In genomic region chr10:72709041-72709440, GRCh38 we compare ENCODE assay signal across 14 cellular contexts. TPM values are rescaled to one million over a fixed set of nuclear protein-coding genes. Genes with fewer than 3 reads are reported as not detected.
DNase-seq lines count a peak whose midpoint lies in the region; ATAC-seq, FAIRE-seq and TF ChIP-seq lines count a peak whose summit lies in the region.
"Had no signal": no experiment of that assay in that cellular context is flagged by ENCODE, and none has a peak within 500 bp of the region (broad histone marks: within the 10 kb centered on the region; RNA-seq: fewer than 3 reads in every experiment).

No MANE protein-coding gene starts in this region.

- H3K27me3 ChIP-seq in HCT116 (ENCODE audit: insufficient read depth, low read length) (no peaks in the 10 kb centered on the region), astrocyte (ENCODE audit: insufficient read depth, low read length) (no peaks in the 10 kb centered on the region)
- H3K27me3 ChIP-seq: testis had no signal

- H2AFZ ChIP-seq in HCT116 (ENCODE audit: low read depth, low read length, poor library complexity, severe bottlenecking) = no peak overlapping the region
- H2AFZ ChIP-seq in astrocyte (ENCODE audit: low read depth, low read length) = no peak overlapping the region

- BruUV-seq in HCT116 (replicated peaks; lab: Mats Ljungman, UMichigan) = TSS peak; percentile 33

- RAD21 ChIA-PET in HCT116 (lab: Charles Lee; ENCODE audit: low non-redundant PET in 1 of 2, low total read pairs in 2 of 2, uncharacterized antibody in 2 of 2, unreplicated experiment in 2 of 2) = no interaction called here

- H3K9me3 ChIP-seq in HCT116 (ENCODE audit: control insufficient read depth in 1 of 2, insufficient read depth in 1 of 2, low read depth in 1 of 2, low read length in 2 of 2) = no peaks in the 10 kb centered on the region
- H3K9me3 ChIP-seq in astrocyte (ENCODE audit: insufficient read depth, low read depth, low read length) = no peaks in the 10 kb centered on the region
- H3K9me3 ChIP-seq: testis had no signal

- H4K20me1 ChIP-seq in HCT116 (ENCODE audit: insufficient read depth) (peaks cover 4% of the 10 kb centered on the region; the same call in 1 of the 2 replicates), astrocyte (ENCODE audit: insufficient read depth, low read length) (peaks cover 2% of the 10 kb centered on the region)

- no peaks in the 10 kb centered on the region for H3K27me3 Mint-ChIP-seq in astrocyte (ENCODE audit: low read depth, unreplicated experiment)

- H3K4me1 ChIP-seq in HCT116 (ENCODE audit: control insufficient read depth in 1 of 2, insufficient read depth in 2 of 2, low read length in 2 of 2) = peaks cover 5 to 8% of the 10 kb centered on the region in 2 experiments; a peak in 3 of 4 replicates
- H3K4me1 ChIP-seq in astrocyte (ENCODE audit: insufficient read depth, low read length) = peaks cover 30% of the 10 kb centered on the region

- FAIRE-seq in astrocyte (lab: Jason Lieb, UNC) = no peak

- no peak overlapping the region for H3K27ac ChIP-seq in HCT116 (ENCODE audit: low read depth, low read length)
- no peak overlapping the region for H3K27ac ChIP-seq in astrocyte (ENCODE audit: low read depth, low read length)

- TF ChIP-seq RAD21 in HCT116 (IDR thresholded peaks at IDR 0.05; ENCODE audit: low read depth) = no peak

- ATAC-seq in HCT116 (no peak), sciatic nerve (peak; percentile 54), HG02798 (IDR thresholded peaks at IDR 0.05; ENCODE audit: poor library complexity, unreplicated experiment) (no peak)

- peaks cover 15% of the 10 kb centered on the region for H3K4me1 Mint-ChIP-seq in astrocyte (ENCODE audit: low read depth, unreplicated experiment)

- DNase-seq in HCT116 (ENCODE audit: low read depth, low spot score) = no peak
- DNase-seq in astrocyte (ENCODE audit: low read depth) = peak; percentile 61
- peak; percentile 16 for DNase-seq in hepatic stellate cell (ENCODE audit: low spot score)
- no peak for DNase-seq in sciatic nerve (ENCODE audit: low spot score)
- no peak for DNase-seq in activated naive CD4-positive, alpha-beta T cell treated with Interleukin-2 at 50 U/mL for 16 hours
- no peak for DNase-seq in NCI-H748 treated with DMSO at 0.1 percent for 48 hours (lab: John Stamatoyannopoulos, UW)
- DNase-seq in RPMI8226 = no peak
- DNase-seq: AML-193; effector CD8-positive, alpha-beta T cell; NCI-H1694 treated with DMSO at 0.1 percent for 48 hours; NCI-H510A; retina; testis had no signal

- intact Hi-C loops in HCT116 (cut with micrococcal nuclease) (no loop called here), sciatic nerve (cut with DNase I) (loop anchor here (10.0 kb wide), 1 partner anchor 126 kb away; no protein-coding TSS in a partner anchor)

- no peak for TF ChIP-seq POLR2A in HCT116 (IDR thresholded peaks at IDR 0.05; ENCODE audit: borderline replicate concordance, extremely low read depth, insufficient read depth, insufficient read length)

- H3K36me3 Mint-ChIP-seq in astrocyte (ENCODE audit: low read depth, unreplicated experiment) = no peaks in the 10 kb centered on the region

- no peak for TF ChIP-seq CTCF in HCT116 (IDR thresholded peaks at IDR 0.05 in 2 of 3, conservative IDR thresholded peaks at IDR 0.05 in 1 of 3; ENCODE audit: borderline replicate concordance in 1 of 3, insufficient read depth in 1 of 3, low read depth in 2 of 3, low read length in 2 of 3)
- TF ChIP-seq CTCF in astrocyte (IDR thresholded peaks at IDR 0.05; ENCODE audit: insufficient read depth, low read depth, low read length) = no peak

- no peak overlapping the region for H3K4me3 ChIP-seq in HCT116 (replicated peaks in 1 of 2; ENCODE audit: low read depth in 1 of 2, low read length in 2 of 2)
- no peak overlapping the region for H3K4me3 ChIP-seq in astrocyte (ENCODE audit: insufficient read depth, low read depth, low read length)
- H3K4me3 ChIP-seq: testis had no signal

- H3K79me2 ChIP-seq in HCT116 (ENCODE audit: insufficient read depth, low read length) (peaks cover 56% of the 10 kb centered on the region), astrocyte (ENCODE audit: insufficient read depth, low read length) (peaks cover 68% of the 10 kb centered on the region)

- POLR2A ChIA-PET in HCT116 (lab: Charles Lee) = no interaction called here

- H3K36me3 ChIP-seq in HCT116 (ENCODE audit: control insufficient read depth in 1 of 2, insufficient read depth in 2 of 2, low read length in 2 of 2) (no peaks in the 10 kb centered on the region), astrocyte (ENCODE audit: insufficient read depth, low read length) (no peaks in the 10 kb centered on the region)

- H3K4me3 Mint-ChIP-seq in astrocyte (ENCODE audit: unreplicated experiment) = no peak overlapping the region

- H3K9ac ChIP-seq in HCT116 (ENCODE audit: low read length) (no peak overlapping the region), astrocyte (ENCODE audit: low read length) (no peak overlapping the region)

- CTCF ChIA-PET in HCT116 (lab: Charles Lee) = no interaction called here

- H3K9me3 Mint-ChIP-seq in astrocyte (ENCODE audit: unreplicated experiment) = no peaks in the 10 kb centered on the region

- no peak overlapping the region for H3K27ac Mint-ChIP-seq in astrocyte (ENCODE audit: unreplicated experiment)

- H3K9me2 ChIP-seq in HCT116 (ENCODE audit: insufficient read depth) = no peaks in the 10 kb centered on the region

- H3K4me2 ChIP-seq in HCT116 (ENCODE audit: low read length) = no peak overlapping the region
- no peak overlapping the region for H3K4me2 ChIP-seq in astrocyte (ENCODE audit: low read length)

TF ChIP-seq in HCT116, 20 proteins besides CTCF, POLR2A, EP300 and RAD21:
- no peak for TF ChIP-seq REST (IDR thresholded peaks at IDR 0.05; ENCODE audit: low read depth)
- no peak for TF ChIP-seq EZH2 (IDR thresholded peaks at IDR 0.05)
- no peak for TF ChIP-seq ELF1 (IDR thresholded peaks at IDR 0.05; ENCODE audit: borderline replicate concordance, low read depth)
- no peak for TF ChIP-seq EZH2phosphoT487 (IDR thresholded peaks at IDR 0.05; ENCODE audit: borderline replicate concordance)
- TF ChIP-seq SIN3A (IDR thresholded peaks at IDR 0.05; ENCODE audit: low read depth) = no peak
- TF ChIP-seq POLR2AphosphoS5 (IDR thresholded peaks at IDR 0.05; ENCODE audit: low read depth, low read length) = no peak
- TF ChIP-seq FOSL1 (IDR thresholded peaks at IDR 0.05; ENCODE audit: low read depth) = no peak
- TF ChIP-seq ZNF274 (IDR thresholded peaks at IDR 0.05; ENCODE audit: low read depth, low read length) = no peak
- no peak for TF ChIP-seq ZBTB33 (IDR thresholded peaks at IDR 0.05; ENCODE audit: extremely low read depth, insufficient replicate concordance, low read length)
- no peak for TF ChIP-seq CEBPB (IDR thresholded peaks at IDR 0.05; ENCODE audit: low read depth)
- no peak for TF ChIP-seq SP1 (IDR thresholded peaks at IDR 0.05; ENCODE audit: low read depth)
- TF ChIP-seq EGR1 (IDR thresholded peaks at IDR 0.05; ENCODE audit: low read depth) = no peak
- no peak for TF ChIP-seq CBX3 (IDR thresholded peaks at IDR 0.05; ENCODE audit: low read depth)
- no peak for TF ChIP-seq YY1 (IDR thresholded peaks at IDR 0.05; ENCODE audit: extremely low read depth, insufficient replicate concordance, low read depth, low read length)
TF ChIP-seq in HCT116: peak in this region for 0.

RNA-seq across cellular contexts. Expression of gene MCU, which starts 17.1 kb away (rescaled TPM):
- 26.8 TPM for total RNA-seq in HCT116 (2021; ENCODE audit: unreplicated experiment)
- polyA plus RNA-seq in HCT116 (2012) = 19.9 and 21.1 TPM in 2 replicates
- 29.3 and 31.8 TPM in 2 replicates for total RNA-seq in astrocyte
- total RNA-seq in sciatic nerve = 25.5 TPM

Comparison
In these comparisons a context has a peak if more than half of its experiments do, and no peak if none do; other contexts are left out.
1. DNase-seq: peak in astrocyte (single experiment) and hepatic stellate cell (single experiment); none in HCT116 (single experiment), sciatic nerve (single experiment), activated naive CD4-positive, alpha-beta T cell treated with Interleukin-2 at 50 U/mL for 16 hours (single experiment), NCI-H748 treated with DMSO at 0.1 percent for 48 hours (single experiment) and RPMI8226 (single experiment).